19 cellular contexts compared by ENCODE assay signal in genomic region chr7:14332155-14332554, GRCh38.
DNase-seq lines count a peak whose midpoint lies in the region; ATAC-seq, FAIRE-seq and TF ChIP-seq lines count a peak whose summit lies in the region.
"Had no signal": no experiment of that assay in that cellular context is flagged by ENCODE, and none has a peak within 500 bp of the region (broad histone marks: within the 10 kb centered on the region; RNA-seq: fewer than 3 reads in every experiment).

No MANE protein-coding gene starts in this region.

- BruUV-seq in HepG2 (replicated peaks; lab: Mats Ljungman, UMichigan), result no TSS peak

- peak; percentile 3 for DNase-seq in AG09309 (ENCODE audit: low read depth)
- DNase-seq in NCI-H69 (lab: John Stamatoyannopoulos, UW), result peak; percentile 31
- DNase-seq in fibroblast of lung (ENCODE audit: low read depth in 2 of 2), result peak; percentile 5 to 71
- peak; percentile 77 for DNase-seq in islet precursor cell
- no peak for DNase-seq in GM13976 (ENCODE audit: low spot score)
- DNase-seq in SHP77 treated with DMSO at 0.1 percent for 48 hours (lab: John Stamatoyannopoulos, UW), result no peak
- DNase-seq in HepG2 (ENCODE audit: low spot score), result no peak
- DNase-seq: activated CD4-positive, alpha-beta T cell treated with anti-CD3 and anti-CD28 coated beads for 4 hours; activated T-cell treated with anti-CD3 and anti-CD28 coated beads for 4 hours; GF-D8; lower lobe of right lung; NCI-H187 treated with DMSO at 0.1 percent for 48 hours; NCI-H774; retina; stimulated activated CD4-positive, alpha-beta T cell treated with anti-CD3 and anti-CD28 coated beads, Interleukin-1b, Interleukin-23, amount 100 ng/mL, for 48 hours had no signal

- CTCF ChIA-PET in HepG2 (lab: Yijun Ruan, JAX; ENCODE audit: low intra/inter-chr PET ratio, low total read pairs), result no interaction called here

- WGBS in HepG2 (ENCODE audit: low lambda C conversion rate), result 3% methylated on average over 5 of the region's 5 CpGs

- POLR2A ChIA-PET in HepG2 (lab: Yijun Ruan, JAX), result no interaction called here

- no peaks in the 10 kb centered on the region for H3K27me3 ChIP-seq in fibroblast of lung (ENCODE audit: control insufficient read depth, insufficient read depth, low read length)
- no peaks in the 10 kb centered on the region for H3K27me3 ChIP-seq in HepG2 (ENCODE audit: control insufficient read depth in 1 of 2, insufficient read depth in 2 of 2, low read length in 2 of 2)

- H3K4me3 ChIP-seq in AG09309 (ENCODE audit: control insufficient read depth, low read depth, low read length) (no peak overlapping the region), fibroblast of lung (replicated peaks in 1 of 4; ENCODE audit: control extremely low read depth in 1 of 4, insufficient read depth in 1 of 4, low read depth in 3 of 4, low read length in 4 of 4) (no peak overlapping the region), HepG2 (replicated peaks in 1 of 3; ENCODE audit: insufficient read depth in 1 of 3, low read depth in 2 of 3, low read length in 3 of 3) (no peak overlapping the region)
- H3K4me3 ChIP-seq: A549, lower lobe of right lung had no signal

- TF ChIP-seq EP300 in HepG2 (IDR thresholded peaks at IDR 0.05; ENCODE audit: low read depth in 2 of 2, low read length in 2 of 2) (no peak), HepG2 (CRISPR knock-in tag; IDR thresholded peaks at IDR 0.05; ENCODE audit: borderline replicate concordance) (no peak)

- no peak for TF ChIP-seq CTCF in AG09309 (IDR thresholded peaks at IDR 0.05; ENCODE audit: control insufficient read depth, insufficient read depth, low read depth, low read length, missing control alignments)
- no peak for TF ChIP-seq CTCF in fibroblast of lung (conservative IDR thresholded peaks at IDR 0.05 in 1 of 2, IDR thresholded peaks at IDR 0.05 in 1 of 2; ENCODE audit: low read depth in 1 of 2, low read length in 2 of 2)
- no peak for TF ChIP-seq CTCF in GM13976 (IDR thresholded peaks at IDR 0.05; ENCODE audit: borderline replicate concordance, control extremely low read depth, extremely low read depth, insufficient read depth, missing control alignments)
- TF ChIP-seq CTCF in HepG2 (CRISPR knock-in tag; IDR thresholded peaks at IDR 0.05), result no peak

- no peaks in the 10 kb centered on the region for H4K20me1 ChIP-seq in fibroblast of lung (ENCODE audit: control insufficient read depth, extremely low read depth, insufficient read depth, low read length)
- H4K20me1 ChIP-seq in HepG2 (ENCODE audit: insufficient read depth, low read length), result no peaks in the 10 kb centered on the region

- no peaks in the 10 kb centered on the region for H3K9me3 ChIP-seq in fibroblast of lung (ENCODE audit: control insufficient read depth, insufficient read depth, low read depth, low read length)
- peaks cover 71% of the 10 kb centered on the region for H3K9me3 ChIP-seq in HepG2 (ENCODE audit: low read length)
- H3K9me3 ChIP-seq: A549, lower lobe of right lung had no signal

- no peak for TF ChIP-seq POLR2A in HepG2 (IDR thresholded peaks at IDR 0.05; ENCODE audit: insufficient read depth in 1 of 2, low read depth in 2 of 2, low read length in 2 of 2)

- H2AFZ ChIP-seq in fibroblast of lung (ENCODE audit: low read length), result no peak overlapping the region
- no peak overlapping the region for H2AFZ ChIP-seq in HepG2 (ENCODE audit: low read length)

- H3K4me1 ChIP-seq in fibroblast of lung (ENCODE audit: control insufficient read depth, extremely low read depth, insufficient read depth, low read length) (no peaks in the 10 kb centered on the region), HepG2 (ENCODE audit: insufficient read depth, low read length) (no peaks in the 10 kb centered on the region)
- H3K4me1 ChIP-seq: A549, lower lobe of right lung had no signal

- in situ Hi-C loops in GM13976 (cut with MboI; ENCODE audit: low sequenced_read_pairs, unreplicated experiment), result no loop called here
- in situ Hi-C loops in HepG2 (cut with HindIII; ENCODE audit: extremely low pct_ligation_motif_present, low pct_unique_long_range_greater_than_20kb), result no loop called here

- ATAC-seq in HepG2 (no peak), HG02870 (IDR thresholded peaks at IDR 0.05; ENCODE audit: unreplicated experiment) (no peak)
- ATAC-seq: A549, lower lobe of right lung had no signal

- TF ChIP-seq RAD21 in HepG2 (CRISPR knock-in tag; IDR thresholded peaks at IDR 0.05), result no peak

- H3K4me2 ChIP-seq in fibroblast of lung (ENCODE audit: extremely low read depth, insufficient read depth, low read length) (no peak overlapping the region), HepG2 (ENCODE audit: low read depth, low read length) (no peak overlapping the region)
- H3K4me2 ChIP-seq: A549 had no signal

- H3K36me3 ChIP-seq in fibroblast of lung (ENCODE audit: control insufficient read depth, insufficient read depth, low read length), result no peaks in the 10 kb centered on the region
- H3K36me3 ChIP-seq in HepG2 (replicated peaks in 1 of 2; ENCODE audit: control insufficient read depth in 1 of 2, insufficient read depth in 2 of 2, low read length in 2 of 2), result no peaks in the 10 kb centered on the region
- H3K36me3 ChIP-seq: lower lobe of right lung had no signal

- no peak for FAIRE-seq in HepG2 (lab: Jason Lieb, UNC)
- FAIRE-seq: A549, endometrium, HTR-8/SVneo had no signal

- H3K27ac ChIP-seq in fibroblast of lung (ENCODE audit: insufficient read depth, low read length) (no peak overlapping the region), HepG2 (ENCODE audit: extremely low read length, insufficient read depth, low read length) (no peak overlapping the region)
- H3K27ac ChIP-seq: A549, lower lobe of right lung had no signal

- no peak overlapping the region for H3K9ac ChIP-seq in fibroblast of lung (ENCODE audit: insufficient read depth, low read length)
- H3K9ac ChIP-seq in HepG2 (ENCODE audit: insufficient read depth, low read depth, low read length), result no peak overlapping the region

- intact Hi-C loops in HepG2 (cut with micrococcal nuclease; ENCODE audit: unreplicated experiment), result no loop called here

- H3K79me2 ChIP-seq in fibroblast of lung (ENCODE audit: control insufficient read depth, insufficient read depth, low read length) (no peaks in the 10 kb centered on the region), HepG2 (ENCODE audit: insufficient read depth, low read length) (no peaks in the 10 kb centered on the region)

TF ChIP-seq in HepG2, 621 proteins besides CTCF, POLR2A, EP300 and RAD21 (continues in another document):
- TF ChIP-seq RARG (CRISPR knock-in tag; IDR thresholded peaks at IDR 0.05; ENCODE audit: low read depth), result no peak
- no peak for TF ChIP-seq SNAPC2 (CRISPR knock-in tag; IDR thresholded peaks at IDR 0.05)
- no peak for TF ChIP-seq ARHGAP35 (CRISPR knock-in tag; IDR thresholded peaks at IDR 0.05; ENCODE audit: borderline replicate concordance)
- no peak for TF ChIP-seq ATAD3A (CRISPR knock-in tag; IDR thresholded peaks at IDR 0.05)
- TF ChIP-seq PRDM15 (CRISPR knock-in tag; IDR thresholded peaks at IDR 0.05), result no peak
- no peak for TF ChIP-seq NR2C2 (CRISPR knock-in tag; IDR thresholded peaks at IDR 0.05; ENCODE audit: borderline replicate concordance)
- no peak for TF ChIP-seq HDAC1 (CRISPR knock-in tag; IDR thresholded peaks at IDR 0.05)
- no peak for TF ChIP-seq MXD1 (CRISPR knock-in tag; IDR thresholded peaks at IDR 0.05)
- no peak for TF ChIP-seq ZBTB7A (CRISPR knock-in tag; IDR thresholded peaks at IDR 0.05)
- no peak for TF ChIP-seq SMAD9 (CRISPR knock-in tag; IDR thresholded peaks at IDR 0.05)
- TF ChIP-seq IKZF5 (CRISPR knock-in tag; IDR thresholded peaks at IDR 0.05), result no peak
- TF ChIP-seq MLLT10 (CRISPR knock-in tag; IDR thresholded peaks at IDR 0.05), result no peak
- TF ChIP-seq ZNF282 (IDR thresholded peaks at IDR 0.05; ENCODE audit: partially characterized antibody), result no peak
- no peak for TF ChIP-seq THYN1 (CRISPR knock-in tag; IDR thresholded peaks at IDR 0.05; ENCODE audit: borderline replicate concordance, low read depth)
- TF ChIP-seq ZNF83 (CRISPR knock-in tag; IDR thresholded peaks at IDR 0.05; ENCODE audit: borderline replicate concordance), result no peak

Comparison
In these comparisons a context has a peak if more than half of its experiments do, and no peak if none do; other contexts are left out.
1. DNase-seq: peak in AG09309 (single experiment), NCI-H69 (single experiment), fibroblast of lung (2 of 2) and islet precursor cell (single experiment); none in GM13976 (single experiment), SHP77 treated with DMSO at 0.1 percent for 48 hours (single experiment) and HepG2 (single experiment).